In genomic region chr6:45478235-45478634, GRCh38 we compare ENCODE assay signal across 12 cellular contexts.
A peak's percentile ranks its signal among the peaks of the same experiment; 100 is the strongest.
DNase-seq lines count a peak whose midpoint lies in the region; ATAC-seq and TF ChIP-seq lines count a peak whose summit lies in the region.
"Had no signal": no experiment of that assay in that cellular context is flagged by ENCODE, and none has a peak within 500 bp of the region (broad histone marks: within the 10 kb centered on the region; RNA-seq: fewer than 3 reads in every experiment).

No MANE protein-coding gene starts in this region.

- no peaks in the 10 kb centered on the region for H3K36me3 Mint-ChIP-seq in activated CD8-positive, alpha-beta memory T cell treated with anti-CD3 and anti-CD28 coated beads, Interleukin-2, amount 10 ng/mL, durations not matched to agents 7 days and 5 days
- H3K36me3 Mint-ChIP-seq in stimulated activated memory B cell treated with anti-CD40 and anti-IgM and Interleukin-4, amounts not matched to agents 10 μg/mL and 1 μg/mL and 100 μg/mL, for 72 hours, result no peaks in the 10 kb centered on the region

- H3K36me3 ChIP-seq in hepatocyte (replicated peaks; ENCODE audit: insufficient read depth, low read depth), result no peaks in the 10 kb centered on the region
- H3K36me3 ChIP-seq: ascending aorta, gastroesophageal sphincter had no signal

- TF ChIP-seq CTCF in hepatocyte (IDR thresholded peaks at IDR 0.05; ENCODE audit: poor library complexity), result no peak

- H3K27me3 Mint-ChIP-seq in activated CD8-positive, alpha-beta memory T cell treated with anti-CD3 and anti-CD28 coated beads, Interleukin-2, amount 10 ng/mL, durations not matched to agents 7 days and 5 days, result no peaks in the 10 kb centered on the region
- H3K27me3 Mint-ChIP-seq in stimulated activated memory B cell treated with anti-CD40 and anti-IgM and Interleukin-4, amounts not matched to agents 10 μg/mL and 1 μg/mL and 100 μg/mL, for 72 hours, result no peaks in the 10 kb centered on the region

- WGBS in hepatocyte (ENCODE audit: low lambda C conversion rate, missing lambda C conversion rate), result 82% methylated on average over 2 of the region's 2 CpGs

- DNase-seq in activated CD8-positive, alpha-beta memory T cell treated with anti-CD3 and anti-CD28 coated beads, Interleukin-2, amount 10 ng/mL, durations not matched to agents 7 days and 5 days, result no peak
- no peak for DNase-seq in activated CD8-positive, alpha-beta memory T cell treated with anti-CD3 and anti-CD28 coated beads, Interleukin-2, amount 50 U/mL, for 4 hours
- DNase-seq in RPMI7951 (ENCODE audit: low read depth) (peak; percentile 59), epithelial cell of prostate (ENCODE audit: low read depth, low spot score) (peak; percentile 46), hepatocyte (ENCODE audit: low spot score) (no peak)
- DNase-seq: activated CD4-positive, CD25-positive, alpha-beta regulatory T cell treated with anti-CD3 and anti-CD28 coated beads, Interleukin-2, amount 50 U/mL, for 72 hours; NCI-H1105 had no signal

- no peaks in the 10 kb centered on the region for H3K9me2 ChIP-seq in hepatocyte (replicated peaks; ENCODE audit: insufficient read depth)

- H3K27ac Mint-ChIP-seq in activated CD8-positive, alpha-beta memory T cell treated with anti-CD3 and anti-CD28 coated beads, Interleukin-2, amount 10 ng/mL, durations not matched to agents 7 days and 5 days, result no peak overlapping the region
- no peak overlapping the region for H3K27ac Mint-ChIP-seq in stimulated activated memory B cell treated with anti-CD40 and anti-IgM and Interleukin-4, amounts not matched to agents 10 μg/mL and 1 μg/mL and 100 μg/mL, for 72 hours

- H3K4me3 Mint-ChIP-seq in activated CD8-positive, alpha-beta memory T cell treated with anti-CD3 and anti-CD28 coated beads, Interleukin-2, amount 10 ng/mL, durations not matched to agents 7 days and 5 days, result no peak overlapping the region
- no peak overlapping the region for H3K4me3 Mint-ChIP-seq in stimulated activated memory B cell treated with anti-CD40 and anti-IgM and Interleukin-4, amounts not matched to agents 10 μg/mL and 1 μg/mL and 100 μg/mL, for 72 hours

- H3K9me3 Mint-ChIP-seq in activated CD8-positive, alpha-beta memory T cell treated with anti-CD3 and anti-CD28 coated beads, Interleukin-2, amount 10 ng/mL, durations not matched to agents 7 days and 5 days (ENCODE audit: low read depth), result no peaks in the 10 kb centered on the region
- H3K9me3 Mint-ChIP-seq in stimulated activated memory B cell treated with anti-CD40 and anti-IgM and Interleukin-4, amounts not matched to agents 10 μg/mL and 1 μg/mL and 100 μg/mL, for 72 hours, result no peaks in the 10 kb centered on the region

- no peaks in the 10 kb centered on the region for H3K79me2 ChIP-seq in hepatocyte

- no peak overlapping the region for H3K4me3 ChIP-seq in hepatocyte
- H3K4me3 ChIP-seq: ascending aorta, gastroesophageal sphincter had no signal

- H3K27ac ChIP-seq in epithelial cell of prostate, result peak overlapping the region; percentile 77
- H3K27ac ChIP-seq in hepatocyte, result no peak overlapping the region
- H3K27ac ChIP-seq: ascending aorta, gastroesophageal sphincter had no signal

- H3K4me1 ChIP-seq in hepatocyte (ENCODE audit: insufficient read depth), result peaks cover 35% of the 10 kb centered on the region
- H3K4me1 ChIP-seq: ascending aorta had no signal

- H3K4me1 Mint-ChIP-seq in activated CD8-positive, alpha-beta memory T cell treated with anti-CD3 and anti-CD28 coated beads, Interleukin-2, amount 10 ng/mL, durations not matched to agents 7 days and 5 days, result peaks cover 13% of the 10 kb centered on the region
- peaks cover 19% of the 10 kb centered on the region for H3K4me1 Mint-ChIP-seq in stimulated activated memory B cell treated with anti-CD40 and anti-IgM and Interleukin-4, amounts not matched to agents 10 μg/mL and 1 μg/mL and 100 μg/mL, for 72 hours

- H3K4me2 ChIP-seq in hepatocyte, result no peak overlapping the region

- no peak overlapping the region for H2AFZ ChIP-seq in hepatocyte

- no peaks in the 10 kb centered on the region for H4K20me1 ChIP-seq in hepatocyte (ENCODE audit: insufficient read depth, poor library complexity, severe bottlenecking)

- CTCF ChIA-PET in activated CD8-positive, alpha-beta memory T cell treated with anti-CD3 and anti-CD28 coated beads, Interleukin-2, amount 10 ng/mL, durations not matched to agents 7 days and 5 days (lab: Charles Lee), result no interaction called here

- H3K9me3 ChIP-seq in hepatocyte (ENCODE audit: low read depth), result no peaks in the 10 kb centered on the region
- H3K9me3 ChIP-seq: ascending aorta, gastroesophageal sphincter had no signal

- ATAC-seq in activated CD8-positive, alpha-beta memory T cell treated with anti-CD3 and anti-CD28 coated beads, Interleukin-2, amount 10 ng/mL, durations not matched to agents 7 days and 5 days, result peak; percentile 83
- peak; percentile 34 for ATAC-seq in stimulated activated memory B cell treated with anti-CD40 and anti-IgM and Interleukin-4, amounts not matched to agents 10 μg/mL and 1 μg/mL and 100 μg/mL, for 72 hours
- ATAC-seq in HG03342 (IDR thresholded peaks at IDR 0.05; ENCODE audit: unreplicated experiment) (no peak), HG03139 (IDR thresholded peaks at IDR 0.05; ENCODE audit: unreplicated experiment) (no peak)
- ATAC-seq: gastroesophageal sphincter had no signal

- H3K27me3 ChIP-seq in hepatocyte, result no peaks in the 10 kb centered on the region
- H3K27me3 ChIP-seq: ascending aorta, gastroesophageal sphincter had no signal

Comparison
In these comparisons a context has a peak if more than half of its experiments do, and no peak if none do; other contexts are left out.
1. ATAC-seq: peak in activated CD8-positive, alpha-beta memory T cell treated with anti-CD3 and anti-CD28 coated beads, Interleukin-2, amount 10 ng/mL, durations not matched to agents 7 days and 5 days (single experiment) and stimulated activated memory B cell treated with anti-CD40 and anti-IgM and Interleukin-4, amounts not matched to agents 10 μg/mL and 1 μg/mL and 100 μg/mL, for 72 hours (single experiment); none in HG03342 (single experiment) and HG03139 (single experiment).
2. DNase-seq: peak in RPMI7951 (single experiment) and epithelial cell of prostate (single experiment); none in activated CD8-positive, alpha-beta memory T cell treated with anti-CD3 and anti-CD28 coated beads, Interleukin-2, amount 10 ng/mL, durations not matched to agents 7 days and 5 days (single experiment), activated CD8-positive, alpha-beta memory T cell treated with anti-CD3 and anti-CD28 coated beads, Interleukin-2, amount 50 U/mL, for 4 hours (single experiment) and hepatocyte (single experiment).